16 cellular contexts compared by ENCODE assay signal in the genomic region with DNA sequence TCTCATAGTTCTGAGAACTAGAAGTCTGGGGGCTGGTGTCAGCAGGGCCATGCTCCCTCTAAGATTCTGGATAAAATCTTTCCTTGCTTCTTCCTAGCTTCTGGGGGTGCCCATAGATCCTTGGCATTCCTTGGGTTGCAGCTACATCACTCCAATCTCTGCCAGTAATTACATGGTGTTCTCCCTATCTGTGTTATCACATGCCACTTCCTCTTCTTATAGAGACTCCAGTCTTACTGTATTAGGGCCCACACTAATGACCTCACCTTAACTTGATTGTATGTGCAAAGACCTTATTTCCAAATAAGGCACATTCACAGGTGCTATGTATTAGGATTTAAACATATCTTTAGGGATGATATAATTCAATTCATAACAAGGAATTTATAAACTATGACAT.
DNase-seq lines count a peak whose midpoint lies in the region; ATAC-seq, FAIRE-seq and TF ChIP-seq lines count a peak whose summit lies in the region.
"Had no signal": no experiment of that assay in that cellular context is flagged by ENCODE, and none has a peak within 500 bp of the region (broad histone marks: within the 10 kb centered on the region; RNA-seq: fewer than 3 reads in every experiment).

No MANE protein-coding gene starts in this region.

- no peak overlapping the region for H3K4me2 ChIP-seq in GM12878 (ENCODE audit: control insufficient read depth, insufficient read depth)

- BruUV-seq in GM12878 (replicated peaks; lab: Mats Ljungman, UMichigan): no TSS peak

- no peak for TF ChIP-seq RAD21 in GM12878 (IDR thresholded peaks at IDR 0.05; ENCODE audit: insufficient read depth, low read depth, low read length)

- H4K20me1 ChIP-seq in GM12878 (ENCODE audit: control insufficient read depth, insufficient read depth): no peaks in the 10 kb centered on the region

- no peak overlapping the region for H3K9ac ChIP-seq in GM12878 (ENCODE audit: control insufficient read depth, insufficient read depth, low read length)
- H3K9ac ChIP-seq: GM23248 had no signal

- POLR2A ChIA-PET in GM12878 (lab: Charles Lee): no interaction called here

- TF ChIP-seq CTCF in GM12878 (IDR thresholded peaks at IDR 0.05 in 2 of 3, conservative IDR thresholded peaks at IDR 0.05 in 1 of 3; ENCODE audit: control insufficient read depth in 2 of 3, extremely low read depth in 1 of 3, insufficient read depth in 1 of 3, low read depth in 3 of 3, low read length in 3 of 3) (no peak), lower lobe of right lung (IDR thresholded peaks at IDR 0.05) (no peak)

- intact Hi-C loops in GM12878 (cut with micrococcal nuclease; ENCODE audit: unreplicated experiment) (no loop called here), lower lobe of right lung (cut with DNase I) (no loop called here), aorta (cut with DNase I) (no loop called here)

- H3K36me3 ChIP-seq in GM12878 (ENCODE audit: control insufficient read depth in 2 of 2, insufficient read depth in 2 of 2, low read length in 1 of 2): no peaks in the 10 kb centered on the region
- no peaks in the 10 kb centered on the region for H3K36me3 ChIP-seq in lower lobe of right lung
- H3K36me3 ChIP-seq in aorta (ENCODE audit: control insufficient read depth in 1 of 2, insufficient read depth in 2 of 2, low read length in 1 of 2): no peaks in the 10 kb centered on the region

- no peak for TF ChIP-seq POLR2A in GM12878 (IDR thresholded peaks at IDR 0.05; ENCODE audit: low read depth, low read length)

- CTCF ChIA-PET in GM12878 (lab: Yijun Ruan, JAX): no interaction called here

- RAD21 ChIA-PET in GM12878 (lab: Charles Lee; ENCODE audit: unreplicated experiment): interaction anchor here (0.8 kb wide), 1 partner anchor 14 kb away, joined by 3 read pairs; no protein-coding TSS in a partner anchor

- H3K79me2 ChIP-seq in GM12878 (ENCODE audit: control insufficient read depth, insufficient read depth, low read length): no peaks in the 10 kb centered on the region

- H3K4me1 ChIP-seq in GM12878 (ENCODE audit: control insufficient read depth, insufficient read depth, low read length) (no peaks in the 10 kb centered on the region), lower lobe of right lung (no peaks in the 10 kb centered on the region), aorta (ENCODE audit: control insufficient read depth in 1 of 2, insufficient read depth in 2 of 2, low read length in 2 of 2) (no peaks in the 10 kb centered on the region)

- no peak overlapping the region for H2AFZ ChIP-seq in GM12878 (ENCODE audit: control insufficient read depth, low read depth, low read length)
- H2AFZ ChIP-seq: GM23248 had no signal

- ATAC-seq in GM12878: peak; percentile 34; the same call in 1 of the 3 replicates
- no peak for ATAC-seq in lower lobe of right lung
- ATAC-seq in aorta (ENCODE audit: low FRiP score): no peak

- no peak for TF ChIP-seq EP300 in GM12878 (IDR thresholded peaks at IDR 0.05; ENCODE audit: borderline replicate concordance in 1 of 2, control insufficient read depth in 1 of 2, low read depth in 2 of 2, low read length in 2 of 2)

- no peak for DNase-seq in GM19239 (ENCODE audit: insufficient read length, low spot score)
- DNase-seq in NCI-H82 (lab: John Stamatoyannopoulos, UW): peak; percentile 59
- DNase-seq in GM12878 (ENCODE audit: low read depth, low spot score): no peak
- no peak for DNase-seq in lower lobe of right lung
- no peak for DNase-seq in aorta
- DNase-seq in DMS79 treated with DMSO at 0.1 percent for 48 hours (lab: John Stamatoyannopoulos, UW): no peak
- DNase-seq: C1 segment of cervical spinal cord; Calu3; CD4-positive, alpha-beta memory T cell; DMS53; DND-41; GM23248; H7; HCEC 1CT had no signal

- H3K27ac ChIP-seq in GM12878 (ENCODE audit: control insufficient read depth, insufficient read depth): no peak overlapping the region
- no peak overlapping the region for H3K27ac ChIP-seq in lower lobe of right lung
- no peak overlapping the region for H3K27ac ChIP-seq in aorta (ENCODE audit: low read depth in 1 of 2, low read length in 2 of 2)
- H3K27ac ChIP-seq: GM23248 had no signal

- in situ Hi-C loops in GM12878 (cut with MboI): no loop called here

- no peak overlapping the region for H3K4me3 ChIP-seq in GM12878
- no peak overlapping the region for H3K4me3 ChIP-seq in lower lobe of right lung
- no peak overlapping the region for H3K4me3 ChIP-seq in aorta (ENCODE audit: low read length in 2 of 2)
- H3K4me3 ChIP-seq: GM23248 had no signal

- no peaks in the 10 kb centered on the region for H3K27me3 ChIP-seq in GM12878 (replicated peaks in 1 of 2; ENCODE audit: control insufficient read depth in 2 of 2, insufficient read depth in 2 of 2, low read length in 1 of 2)
- no peaks in the 10 kb centered on the region for H3K27me3 ChIP-seq in lower lobe of right lung (ENCODE audit: low read depth)
- no peaks in the 10 kb centered on the region for H3K27me3 ChIP-seq in aorta (ENCODE audit: control insufficient read depth in 1 of 2, insufficient read depth in 2 of 2, low read length in 1 of 2)

- FAIRE-seq in GM19239 (lab: Jason Lieb, UNC): peak; percentile 4
- FAIRE-seq in GM12878 (lab: Jason Lieb, UNC): no peak
- FAIRE-seq: GM18507, H1 had no signal

- SMC1A ChIA-PET in GM12878 (lab: Charles Lee; ENCODE audit: uncharacterized antibody, unreplicated experiment): interaction anchor here (1.0 kb wide), 1 partner anchor 15 kb away, joined by 5 read pairs; no protein-coding TSS in a partner anchor

- H3K9me3 ChIP-seq in GM12878 (replicated peaks; ENCODE audit: control insufficient read depth, insufficient read depth, low read length): no peaks in the 10 kb centered on the region; the same call in 2 of the 3 replicates
- no peaks in the 10 kb centered on the region for H3K9me3 ChIP-seq in lower lobe of right lung
- H3K9me3 ChIP-seq in aorta (ENCODE audit: control insufficient read depth, low read length): no peaks in the 10 kb centered on the region

TF ChIP-seq in GM12878, 131 proteins besides CTCF, POLR2A, EP300 and RAD21:
- TF ChIP-seq BCL11A (IDR thresholded peaks at IDR 0.05; ENCODE audit: low read depth, low read length) (no peak), SPI1 (IDR thresholded peaks at IDR 0.05; ENCODE audit: borderline replicate concordance, insufficient read depth, low read depth, low read length) (peak; percentile 56; the same call in 1 of the 2 replicates)
